Comparison of ENCODE assay signal across 8 cellular contexts in genomic region chr1:116817582-116818064, GRCh38.
A peak's percentile ranks its signal among the peaks of the same experiment; 100 is the strongest.
DNase-seq lines count a peak whose midpoint lies in the region; ATAC-seq and TF ChIP-seq lines count a peak whose summit lies in the region.

No MANE protein-coding gene starts in this region.

- peak; percentile 64 for ATAC-seq in HG03342 (IDR thresholded peaks at IDR 0.05; ENCODE audit: unreplicated experiment)

- H3K36me3 ChIP-seq in iPS DF 6.9 (ENCODE audit: control insufficient read depth, insufficient read depth, low read length) = no peaks in the 10 kb centered on the region
- no peaks in the 10 kb centered on the region for H3K36me3 ChIP-seq in right atrium auricular region

- H3K4me1 ChIP-seq in iPS DF 6.9 (ENCODE audit: control insufficient read depth, insufficient read depth, low read length) (no peaks in the 10 kb centered on the region), right atrium auricular region (no peaks in the 10 kb centered on the region)

- H3K4me3 ChIP-seq in iPS DF 6.9 (ENCODE audit: low read length) = no peak overlapping the region
- no peak overlapping the region for H3K4me3 ChIP-seq in right atrium auricular region

- TF ChIP-seq CTCF in right atrium auricular region (IDR thresholded peaks at IDR 0.05) = peak in 1 of 2 donors; percentile 57

- H3K27me3 ChIP-seq in iPS DF 6.9 (ENCODE audit: control insufficient read depth, insufficient read depth, low read length) (no peaks in the 10 kb centered on the region), right atrium auricular region (no peaks in the 10 kb centered on the region)

- no CpG with 5 or more reads among the region's 2 CpGs for WGBS in iPS DF 6.9 (ENCODE audit: insufficient coverage, insufficient read length)

- DNase-seq in DMS 273 treated with DMSO at 0.1 percent for 48 hours (lab: John Stamatoyannopoulos, UW) (peak; percentile 41), SK-MEL-5 (ENCODE audit: low read depth, low spot score) (peak; percentile 81), iPS DF 6.9 (ENCODE audit: low read depth, low spot score) (peak; percentile 54), middle frontal gyrus (ENCODE audit: extremely low spot score, low spot score) (no peak), right atrium auricular region (ENCODE audit: low spot score) (no peak)
- DNase-seq in activated naive CD4-positive, alpha-beta T cell (lab: John Stamatoyannopoulos, UW) = peak; percentile 7 to 54 (median 30)
- DNase-seq in stimulated activated CD8-positive, alpha-beta memory T cell treated with anti-CD3 and anti-CD28 coated beads, Interleukin-15, amount 100 ng/mL, for 1 hour (ENCODE audit: low read depth) = peak; percentile 65

- no peak overlapping the region for H3K27ac ChIP-seq in iPS DF 6.9 (ENCODE audit: low read length)
- no peak overlapping the region for H3K27ac ChIP-seq in right atrium auricular region

- in situ Hi-C loops in SK-MEL-5 (cut with HindIII; ENCODE audit: low pct_unique_long_range_greater_than_20kb, low sequenced_read_pairs) = no loop called here

- H3K9me3 ChIP-seq in iPS DF 6.9 (ENCODE audit: control insufficient read depth, insufficient read depth, low read length) (no peaks in the 10 kb centered on the region), right atrium auricular region (no peaks in the 10 kb centered on the region)

Comparison
In these comparisons a context has a peak if more than half of its experiments do, and no peak if none do; other contexts are left out.
1. DNase-seq: peak in DMS 273 treated with DMSO at 0.1 percent for 48 hours (single experiment), SK-MEL-5 (single experiment), activated naive CD4-positive, alpha-beta T cell (4 of 4), iPS DF 6.9 (single experiment) and stimulated activated CD8-positive, alpha-beta memory T cell treated with anti-CD3 and anti-CD28 coated beads, Interleukin-15, amount 100 ng/mL, for 1 hour (single experiment); none in middle frontal gyrus (single experiment) and right atrium auricular region (single experiment).